21 cellular contexts compared by ENCODE assay signal in genomic region chr6:156914171-156914570, GRCh38.
"Had no signal": no experiment of that assay in that cellular context is flagged by ENCODE, and none has a peak within 500 bp of the region (broad histone marks: within the 10 kb centered on the region; RNA-seq: fewer than 3 reads in every experiment).

No MANE protein-coding gene starts in this region.

- H3K36me3 Mint-ChIP-seq: natural killer cell had no signal

- H3K4me3 Mint-ChIP-seq: activated CD8-positive, alpha-beta T cell treated with anti-CD3 and anti-CD28 coated beads, Interleukin-2, amount 10 ng/mL, durations not matched to agents 7 days and 5 days; activated naive CD8-positive, alpha-beta T cell; activated T-helper 1 cell treated with anti-CD3 and anti-CD28 coated beads, Interleukin-12 subunit alpha, Interleukin-12 subunit beta, Interleukin-2, Interleukin-4 antibody, amounts not matched to agents 30 ng/mL and 10 ng/mL and 1 ng/mL, durations not matched to agents 14 hours and 24 hours and 36 hours; T-helper 2 cell treated with Interferon-gamma antibody and Interleukin-4, amounts not matched to agents 5 μg/mL and 100 μg/mL, for 36 hours had no signal

- H3K4me3 ChIP-seq: colonic mucosa, dorsolateral prefrontal cortex, lower lobe of right lung, pancreas, right lobe of liver, skin epidermis, thoracic aorta, upper lobe of right lung had no signal

- H3K27me3 ChIP-seq: colonic mucosa, dorsolateral prefrontal cortex, pancreas, right lobe of liver, upper lobe of right lung had no signal

- H3K27ac Mint-ChIP-seq: activated CD8-positive, alpha-beta T cell treated with anti-CD3 and anti-CD28 coated beads, Interleukin-2, amount 10 ng/mL, durations not matched to agents 7 days and 5 days; activated T-helper 1 cell treated with anti-CD3 and anti-CD28 coated beads, Interleukin-12 subunit alpha, Interleukin-12 subunit beta, Interleukin-2, Interleukin-4 antibody, amounts not matched to agents 30 ng/mL and 10 ng/mL and 1 ng/mL, durations not matched to agents 14 hours and 24 hours and 36 hours; T-helper 2 cell treated with Interferon-gamma antibody and Interleukin-4, amounts not matched to agents 5 μg/mL and 100 μg/mL, for 36 hours had no signal

- H3K9me3 ChIP-seq: colonic mucosa, lower lobe of right lung, pancreas, right lobe of liver, thoracic aorta, upper lobe of right lung had no signal

- ATAC-seq: activated CD8-positive, alpha-beta T cell treated with anti-CD3 and anti-CD28 coated beads, Interleukin-2, amount 10 ng/mL, durations not matched to agents 7 days and 5 days; natural killer cell; pancreas; SK-N-SH treated with all-trans-retinoic acid at 6 μM for 48 hours; upper lobe of right lung had no signal

- H3K27ac ChIP-seq: colonic mucosa, dorsolateral prefrontal cortex, epithelial cell of prostate, lower lobe of right lung, pancreas, right lobe of liver, skin epidermis, thoracic aorta, upper lobe of right lung, VCaP had no signal

- H3K27me3 Mint-ChIP-seq: activated naive CD8-positive, alpha-beta T cell had no signal

- H3K36me3 ChIP-seq: colonic mucosa, lower lobe of right lung, pancreas, right lobe of liver, thoracic aorta, upper lobe of right lung had no signal

- DNase-seq: activated CD4-positive, alpha-beta T cell treated with anti-CD3 and anti-CD28 coated beads for 1 hour; activated CD4-positive, alpha-beta T cell treated with anti-CD3 and anti-CD28 coated beads, Interleukin-2, amount 50 U/mL, for 1 hour; activated CD8-positive, alpha-beta T cell treated with anti-CD3 and anti-CD28 coated beads, Interleukin-2, amount 10 ng/mL, durations not matched to agents 7 days and 5 days; activated gamma-delta T cell treated with Interleukin-2 at 50 U/mL for 16 hours; colonic mucosa; dorsolateral prefrontal cortex; kidney; lower lobe of right lung; natural killer cell; pancreas; right lobe of liver; stimulated activated CD4-positive, alpha-beta T cell treated with anti-CD3 and anti-CD28 coated beads, Interleukin-1b, Interleukin-23, amount 100 ng/mL, for 48 hours; upper lobe of right lung had no signal

- H3K4me1 ChIP-seq: colonic mucosa, right lobe of liver had no signal

- H3K9me3 Mint-ChIP-seq: activated T-helper 1 cell treated with anti-CD3 and anti-CD28 coated beads, Interleukin-12 subunit alpha, Interleukin-12 subunit beta, Interleukin-2, Interleukin-4 antibody, amounts not matched to agents 30 ng/mL and 10 ng/mL and 1 ng/mL, durations not matched to agents 14 hours and 24 hours and 36 hours; natural killer cell; T-helper 2 cell treated with Interferon-gamma antibody and Interleukin-4, amounts not matched to agents 5 μg/mL and 100 μg/mL, for 36 hours had no signal
